8 cellular contexts compared by ENCODE assay signal in the genomic region with DNA sequence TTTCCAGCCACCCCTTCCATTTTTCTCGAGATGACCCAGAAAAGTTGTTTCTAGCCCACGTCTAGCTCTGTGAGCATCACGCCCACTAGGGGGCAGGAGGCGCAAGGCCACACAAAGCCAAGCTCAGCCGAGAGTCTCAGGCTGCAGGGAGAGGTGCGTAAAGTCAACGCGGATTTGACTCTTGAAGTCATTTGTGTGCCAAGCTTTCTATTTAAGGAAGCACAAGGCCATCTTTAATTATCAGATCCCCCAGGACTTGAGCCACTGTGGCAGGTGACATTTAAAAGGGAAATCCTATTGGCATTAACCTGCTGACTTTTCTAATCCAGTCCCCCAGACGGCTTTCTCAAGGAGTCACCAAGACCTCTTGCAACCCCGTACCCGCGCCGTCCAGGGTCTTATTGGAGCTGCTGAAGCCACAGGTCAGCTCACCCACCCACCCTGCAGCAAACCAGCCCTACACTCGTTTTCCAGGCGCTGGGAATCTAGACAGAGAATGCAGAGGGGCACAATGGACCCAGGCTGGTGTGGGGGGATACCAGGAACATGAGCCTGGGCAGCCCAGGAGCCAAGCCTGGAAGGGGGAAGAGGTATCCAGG.
DNase-seq lines count a peak whose midpoint lies in the region; ATAC-seq and TF ChIP-seq lines count a peak whose summit lies in the region.

No MANE protein-coding gene starts in this region.

- H3K27ac Mint-ChIP-seq in WTC11 (no peak overlapping the region), MCF 10A (ENCODE audit: low read depth, unreplicated experiment) (no peak overlapping the region)

- TF ChIP-seq CTCF in WTC11 (IDR thresholded peaks at IDR 0.05): peak; percentile 84
- TF ChIP-seq CTCF in MCF 10A (IDR thresholded peaks at IDR 0.05; ENCODE audit: unreplicated experiment): peak; percentile 79

- no peak overlapping the region for H3K4me3 Mint-ChIP-seq in WTC11
- H3K4me3 Mint-ChIP-seq in MCF 10A (ENCODE audit: unreplicated experiment): no peak overlapping the region

- H3K27me3 Mint-ChIP-seq in WTC11 (ENCODE audit: low read depth) (no peaks in the 10 kb centered on the region; the same call in 1 of the 2 replicates), MCF 10A (ENCODE audit: insufficient read depth, unreplicated experiment) (no peaks in the 10 kb centered on the region)

- POLR2A ChIA-PET in WTC11 (lab: Charles Lee) (no interaction called here), MCF 10A (lab: Yijun Ruan, JAX) (interaction anchor here (0.6 to 6.5 kb wide), 18 partner anchors 8 to 791 kb away, joined by 3 to 74 read pairs (median 4); partner anchors contain the start of genes CAPN7 and SH3BP5)

- intact Hi-C loops in MCF 10A (cut with micrococcal nuclease): loop anchor here (1.0 to 10.0 kb wide), 5 partner anchors 64 to 289 kb away; partner anchors contain the start of gene SH3BP5

- H3K4me1 Mint-ChIP-seq in WTC11: no peaks in the 10 kb centered on the region
- peaks cover 31% of the 10 kb centered on the region for H3K4me1 Mint-ChIP-seq in MCF 10A (ENCODE audit: insufficient read depth, unreplicated experiment)

- no TSS peak for BruUV-seq in MCF 10A (replicated peaks; lab: Mats Ljungman, UMichigan)

- no peaks in the 10 kb centered on the region for H3K36me3 Mint-ChIP-seq in WTC11
- peaks cover 4% of the 10 kb centered on the region for H3K36me3 Mint-ChIP-seq in MCF 10A (ENCODE audit: insufficient read depth, unreplicated experiment)

- CTCF ChIA-PET in WTC11 (lab: Charles Lee) (interaction anchor here (0.6 to 5.1 kb wide), 54 partner anchors 9 to 401 kb away, joined by 3 to 76 read pairs (median 5); partner anchors contain the start of genes CAPN7 and SH3BP5), MCF 10A (lab: Yijun Ruan, JAX) (interaction anchor here (0.6 to 9.6 kb wide), 62 partner anchors 8 to 1943 kb away, joined by 3 to 183 read pairs (median 4); partner anchors contain the start of gene SH3BP5)

- DNase-seq in DMS79 treated with DMSO at 0.1 percent for 48 hours (lab: John Stamatoyannopoulos, UW) (peak; percentile 42), NCI-H2196 treated with DMSO at 0.1 percent for 48 hours (lab: John Stamatoyannopoulos, UW; ENCODE audit: unreplicated experiment) (peak; percentile 26), WTC11 (ENCODE audit: low spot score) (peak; percentile 84), MCF 10A (ENCODE audit: unreplicated experiment) (peak; percentile 84), inferior parietal cortex (ENCODE audit: extremely low spot score) (peak; percentile 92)
- DNase-seq in stimulated activated CD4-positive, alpha-beta T cell treated with anti-CD3 and anti-CD28 coated beads, Interleukin-12 subunit alpha, Interleukin-12 subunit beta, amount 100 ng/mL, for 48 hours (ENCODE audit: low read depth in 2 of 3, low spot score in 1 of 3): peak; percentile 69 to 80 (median 79)

- H3K9me3 Mint-ChIP-seq in WTC11 (no peaks in the 10 kb centered on the region), MCF 10A (ENCODE audit: unreplicated experiment) (no peaks in the 10 kb centered on the region)

- peak; percentile 37 for ATAC-seq in HG02642 (IDR thresholded peaks at IDR 0.05; ENCODE audit: poor library complexity, unreplicated experiment)
- ATAC-seq in WTC11: peak; percentile 87
- no peak for ATAC-seq in HG02852 (IDR thresholded peaks at IDR 0.05; ENCODE audit: unreplicated experiment)

TF ChIP-seq in WTC11, 78 proteins besides CTCF, POLR2A, EP300 and RAD21:
- TF ChIP-seq SOX15 (CRISPR knock-in tag; IDR thresholded peaks at IDR 0.05) (no peak), RORB (CRISPR knock-in tag; IDR thresholded peaks at IDR 0.05) (no peak), MYBL2 (CRISPR knock-in tag; IDR thresholded peaks at IDR 0.05) (no peak), FOXP1 (CRISPR knock-in tag; IDR thresholded peaks at IDR 0.05; ENCODE audit: borderline replicate concordance) (no peak), ATF6 (CRISPR knock-in tag; IDR thresholded peaks at IDR 0.05) (no peak), ZNF232 (CRISPR knock-in tag; IDR thresholded peaks at IDR 0.05) (no peak), ESRRA (CRISPR knock-in tag; IDR thresholded peaks at IDR 0.05; ENCODE audit: borderline replicate concordance) (no peak), CBFB (CRISPR knock-in tag; IDR thresholded peaks at IDR 0.05; ENCODE audit: low read depth) (no peak), ZNF317 (CRISPR knock-in tag; IDR thresholded peaks at IDR 0.05; ENCODE audit: borderline replicate concordance, low read depth) (no peak), ATF3 (CRISPR knock-in tag; conservative IDR thresholded peaks at IDR 0.05) (no peak), ZBTB43 (CRISPR knock-in tag; IDR thresholded peaks at IDR 0.05) (no peak), NR3C1 (CRISPR knock-in tag; conservative IDR thresholded peaks at IDR 0.05; ENCODE audit: low read depth) (no peak), NFATC4 (CRISPR knock-in tag; IDR thresholded peaks at IDR 0.05) (no peak), FOXJ3 (CRISPR knock-in tag; IDR thresholded peaks at IDR 0.05; ENCODE audit: borderline replicate concordance) (no peak), TEAD4 (CRISPR knock-in tag; IDR thresholded peaks at IDR 0.05) (no peak), ZNF512 (CRISPR knock-in tag; IDR thresholded peaks at IDR 0.05; ENCODE audit: borderline replicate concordance) (no peak), JUN (CRISPR knock-in tag; IDR thresholded peaks at IDR 0.05) (no peak)
- TF ChIP-seq, protein P1, sequence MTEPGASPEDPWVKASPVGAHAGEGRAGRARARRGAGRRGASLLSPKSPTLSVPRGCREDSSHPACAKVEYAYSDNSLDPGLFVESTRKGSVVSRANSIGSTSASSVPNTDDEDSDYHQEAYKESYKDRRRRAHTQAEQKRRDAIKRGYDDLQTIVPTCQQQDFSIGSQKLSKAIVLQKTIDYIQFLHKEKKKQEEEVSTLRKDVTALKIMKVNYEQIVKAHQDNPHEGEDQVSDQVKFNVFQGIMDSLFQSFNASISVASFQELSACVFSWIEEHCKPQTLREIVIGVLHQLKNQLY (CRISPR knock-in tag; IDR thresholded peaks at IDR 0.05): no peak
- TF ChIP-seq, protein P2, sequence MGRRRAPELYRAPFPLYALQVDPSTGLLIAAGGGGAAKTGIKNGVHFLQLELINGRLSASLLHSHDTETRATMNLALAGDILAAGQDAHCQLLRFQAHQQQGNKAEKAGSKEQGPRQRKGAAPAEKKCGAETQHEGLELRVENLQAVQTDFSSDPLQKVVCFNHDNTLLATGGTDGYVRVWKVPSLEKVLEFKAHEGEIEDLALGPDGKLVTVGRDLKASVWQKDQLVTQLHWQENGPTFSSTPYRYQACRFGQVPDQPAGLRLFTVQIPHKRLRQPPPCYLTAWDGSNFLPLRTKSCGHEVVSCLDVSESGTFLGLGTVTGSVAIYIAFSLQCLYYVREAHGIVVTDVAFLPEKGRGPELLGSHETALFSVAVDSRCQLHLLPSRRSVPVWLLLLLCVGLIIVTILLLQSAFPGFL (CRISPR knock-in tag; IDR thresholded peaks at IDR 0.05; ENCODE audit: borderline replicate concordance): no peak

Comparison
In these comparisons a context has a peak if more than half of its experiments do, and no peak if none do; other contexts are left out.
1. DNase-seq: peak in every context shown above with its lines; median percentile 92 in inferior parietal cortex; 84 in WTC11; 84 in MCF 10A; 79 in stimulated activated CD4-positive, alpha-beta T cell treated with anti-CD3 and anti-CD28 coated beads, Interleukin-12 subunit alpha, Interleukin-12 subunit beta, amount 100 ng/mL, for 48 hours; 42 in DMS79 treated with DMSO at 0.1 percent for 48 hours; 26 in NCI-H2196 treated with DMSO at 0.1 percent for 48 hours.